ENCODE assay signal across 10 cellular contexts in the genomic region with DNA sequence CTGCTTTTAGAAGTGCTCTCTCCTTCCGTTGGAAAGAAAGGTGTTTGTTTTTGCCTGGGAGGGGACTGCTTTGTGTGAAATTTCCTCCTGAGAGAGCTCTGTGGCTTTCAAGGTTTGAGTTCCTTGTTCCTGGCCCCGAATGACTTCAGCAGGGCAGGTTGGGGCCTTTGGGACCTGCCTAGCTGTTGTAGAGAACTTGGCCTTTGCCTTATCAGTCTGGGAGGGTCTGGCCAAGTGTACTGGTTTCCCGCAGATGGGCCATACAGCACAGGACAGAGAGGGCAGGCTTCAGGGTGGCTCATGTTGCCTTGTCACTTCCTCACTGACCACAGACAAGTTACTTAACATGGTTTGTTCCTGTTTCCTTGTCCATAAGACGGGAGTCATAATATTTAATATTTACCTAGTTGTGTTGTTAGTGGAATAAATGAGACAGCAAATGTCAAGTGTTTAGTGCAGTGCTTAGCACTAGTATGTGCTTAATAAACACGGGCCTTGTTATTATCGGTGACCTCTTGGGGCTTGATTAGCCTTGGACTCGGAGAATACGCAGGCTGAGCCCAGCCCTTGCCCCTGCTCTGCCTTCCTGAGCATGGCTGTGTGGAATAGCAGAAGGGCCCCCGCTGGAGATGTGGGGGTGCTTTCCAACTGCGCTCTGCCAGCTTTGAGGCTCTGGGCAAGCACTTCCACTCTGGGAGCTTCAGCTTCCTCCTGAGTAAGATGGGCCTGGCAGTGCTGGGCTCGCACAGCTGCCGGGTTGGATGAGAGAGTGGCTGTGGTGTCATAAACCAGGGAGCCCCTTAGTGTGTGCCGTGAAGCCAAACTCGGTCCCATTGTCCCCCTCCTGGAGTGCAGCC. TPM values are rescaled to one million over a fixed set of nuclear protein-coding genes. Genes with fewer than 3 reads are reported as not detected.
DNase-seq lines count a peak whose midpoint lies in the region; ATAC-seq and TF ChIP-seq lines count a peak whose summit lies in the region.
"Had no signal": no experiment of that assay in that cellular context is flagged by ENCODE, and none has a peak within 500 bp of the region (broad histone marks: within the 10 kb centered on the region; RNA-seq: fewer than 3 reads in every experiment).

No MANE protein-coding gene starts in this region.

- ATAC-seq in right lobe of liver (peak; percentile 43 to 75 (median 62)), HG02870 (IDR thresholded peaks at IDR 0.05; ENCODE audit: unreplicated experiment) (no peak), HG02938 (IDR thresholded peaks at IDR 0.05; ENCODE audit: unreplicated experiment) (no peak)

- no peak overlapping the region for H3K4me3 ChIP-seq in right lobe of liver

- WGBS in right lobe of liver (ENCODE audit: insufficient coverage, low coverage, low lambda C conversion rate, missing lambda C conversion rate): 62% methylated on average over 6 of the region's 14 CpGs

- TF ChIP-seq POLR2A in right lobe of liver (IDR thresholded peaks at IDR 0.05): peak; percentile 29

- H3K27ac Mint-ChIP-seq in T-helper 1 cell treated with Interleukin-12 subunit alpha and Interleukin-12 subunit beta and Interleukin-4 antibody, amounts not matched to agents 30 μg/mL and 1 μg/mL, for 36 hours: peak overlapping the region; percentile 68

- TF ChIP-seq CTCF in right lobe of liver (IDR thresholded peaks at IDR 0.05): no peak

- H3K27ac ChIP-seq in angular gyrus (ENCODE audit: low read depth, low read length): peak overlapping the region; percentile 79
- H3K27ac ChIP-seq in right lobe of liver: peak overlapping the region; percentile 55 to 78 (median 73)
- peak overlapping the region; percentile 76 for H3K27ac ChIP-seq in substantia nigra (ENCODE audit: low read depth, low read length, poor library complexity, severe bottlenecking)

- DNase-seq in T-helper 1 cell (no peak), right lobe of liver (no peak), substantia nigra (lab: John Stamatoyannopoulos, UW) (peak in 26 of 49 donors; percentile 13 to 70 (median 36)), kidney glomerular epithelial cell (lab: John Stamatoyannopoulos, UW) (no peak)
- DNase-seq: NCI-H774; stimulated activated CD4-positive, alpha-beta T cell treated with anti-CD3 and anti-CD28 coated beads, Interleukin-2, amount 100 ng/mL, for 48 hours had no signal

- peaks cover 5% of the 10 kb centered on the region for H3K4me1 Mint-ChIP-seq in T-helper 1 cell treated with Interleukin-12 subunit alpha and Interleukin-12 subunit beta and Interleukin-4 antibody, amounts not matched to agents 30 μg/mL and 1 μg/mL, for 36 hours (ENCODE audit: low read depth)

- H3K9me3 ChIP-seq in right lobe of liver: no peaks in the 10 kb centered on the region

- no peaks in the 10 kb centered on the region for H3K9me3 Mint-ChIP-seq in T-helper 1 cell treated with Interleukin-12 subunit alpha and Interleukin-12 subunit beta and Interleukin-4 antibody, amounts not matched to agents 30 μg/mL and 1 μg/mL, for 36 hours

- intact Hi-C loops in right lobe of liver (cut with DNase I): no loop called here

- no peaks in the 10 kb centered on the region for H3K27me3 Mint-ChIP-seq in T-helper 1 cell treated with Interleukin-12 subunit alpha and Interleukin-12 subunit beta and Interleukin-4 antibody, amounts not matched to agents 30 μg/mL and 1 μg/mL, for 36 hours (ENCODE audit: low read depth)

- no peaks in the 10 kb centered on the region for H3K4me1 ChIP-seq in right lobe of liver

- H3K27me3 ChIP-seq in right lobe of liver: no peaks in the 10 kb centered on the region

- H3K4me3 Mint-ChIP-seq in T-helper 1 cell treated with Interleukin-12 subunit alpha and Interleukin-12 subunit beta and Interleukin-4 antibody, amounts not matched to agents 30 μg/mL and 1 μg/mL, for 36 hours: no peak overlapping the region

- H3K36me3 ChIP-seq in right lobe of liver: peaks cover 0 to 28% (median 3%) of the 10 kb centered on the region in 4 donors

- H3K36me3 Mint-ChIP-seq in T-helper 1 cell treated with Interleukin-12 subunit alpha and Interleukin-12 subunit beta and Interleukin-4 antibody, amounts not matched to agents 30 μg/mL and 1 μg/mL, for 36 hours (ENCODE audit: low read depth): peaks cover 19% of the 10 kb centered on the region

RNA-seq across cellular contexts. Expression of a gene that starts 6.6 kb away (rescaled TPM):
- 10 to 100 TPM in 4 of 6 experiments, 1 to 10 TPM in 2; 5.6 to 20.0 (median 13.1) TPM for total RNA-seq in right lobe of liver

RNA-seq across cellular contexts. Expression of a gene that starts 11.5 kb away (rescaled TPM):
- total RNA-seq in right lobe of liver: 10 to 100 TPM; 20.4 to 29.9 (median 25.2) TPM

RNA-seq across cellular contexts. Expression of a gene that starts 20.8 kb away (rescaled TPM):
- 10 to 100 TPM; 34.8 to 61.5 (median 41.8) TPM for total RNA-seq in right lobe of liver

RNA-seq across cellular contexts. Expression of a gene that starts 20.9 kb away (rescaled TPM):
- 1 to 10 TPM in 3 of 6 experiments, under 1 TPM in 3; 0.25 to 1.6 (median 1.0) TPM for total RNA-seq in right lobe of liver

RNA-seq across cellular contexts. Expression of a gene that starts 34.3 kb away (rescaled TPM):
- total RNA-seq in right lobe of liver: 100 to 1,000 TPM; 102 to 297 (median 199) TPM

Comparison
In these comparisons a context has a peak if more than half of its experiments do, and no peak if none do; other contexts are left out.
1. DNase-seq: peak in substantia nigra (26 of 49); none in T-helper 1 cell (0 of 5), right lobe of liver (0 of 3) and kidney glomerular epithelial cell (single experiment).
2. ATAC-seq: peak in right lobe of liver (4 of 4); none in HG02870 (single experiment) and HG02938 (single experiment).
3. Peak in every context shown above with its lines, with median percentiles within 50 percentile points of each other: H3K27ac ChIP-seq.